ENCODE assay signal across 25 cellular contexts in genomic region chr3:21152555-21152954, GRCh38.
"Had no signal": no experiment of that assay in that cellular context is flagged by ENCODE, and none has a peak within 500 bp of the region (broad histone marks: within the 10 kb centered on the region; RNA-seq: fewer than 3 reads in every experiment).

No MANE protein-coding gene starts in this region.

- H3K36me3 Mint-ChIP-seq: immature natural killer cell had no signal

- H3K27ac ChIP-seq: lower lobe of right lung, prostate gland, right atrium auricular region, suprapubic skin had no signal

- H3K27me3 Mint-ChIP-seq: effector memory CD8-positive, alpha-beta T cell; naive thymus-derived CD8-positive, alpha-beta T cell; stimulated activated naive CD8-positive, alpha-beta T cell treated with anti-CD3 and anti-CD28 coated beads, Interleukin-15, amount 100 ng/mL, for 72 hours had no signal

- ATAC-seq: effector memory CD8-positive, alpha-beta T cell; left colon; left ventricle myocardium superior; lower lobe of right lung; naive thymus-derived CD8-positive, alpha-beta T cell; sciatic nerve; stimulated activated naive CD8-positive, alpha-beta T cell treated with anti-CD3 and anti-CD28 coated beads, Interleukin-15, amount 100 ng/mL, for 72 hours had no signal

- H3K4me1 ChIP-seq: lower lobe of right lung, prostate gland, right atrium auricular region, suprapubic skin had no signal

- H3K4me3 ChIP-seq: lower lobe of right lung, prostate gland, right atrium auricular region, smooth muscle cell, suprapubic skin had no signal

- DNase-seq: cortex of kidney; effector memory CD8-positive, alpha-beta T cell; hypothalamus; immature natural killer cell; islet precursor cell; kidney glomerular epithelial cell; left colon; left ventricle myocardium superior; lower lobe of right lung; naive thymus-derived CD8-positive, alpha-beta T cell; nephron progenitor cell; nucleus accumbens; stimulated activated CD4-positive, alpha-beta T cell treated with anti-CD3 and anti-CD28 coated beads, Interleukin-12 subunit alpha, Interleukin-12 subunit beta, amount 100 ng/mL, for 4 hours; stimulated activated CD4-positive, alpha-beta T cell treated with anti-CD3 and anti-CD28 coated beads, Interleukin-1b, Interleukin-23, amount 100 ng/mL, for 48 hours; stimulated activated CD4-positive, alpha-beta T cell treated with anti-CD3 and anti-CD28 coated beads, Interleukin-4, amount 100 ng/mL, for 1 hour; stimulated activated CD8-positive, alpha-beta memory T cell treated with anti-CD3 and anti-CD28 coated beads, Interleukin-4, amount 100 ng/mL, for 48 hours; stimulated activated naive CD4-positive, alpha-beta T cell; stimulated activated naive CD8-positive, alpha-beta T cell treated with anti-CD3 and anti-CD28 coated beads, Interleukin-15, amount 100 ng/mL, for 72 hours; trophoblast cell had no signal

- H3K4me3 Mint-ChIP-seq: effector memory CD8-positive, alpha-beta T cell; immature natural killer cell; naive thymus-derived CD8-positive, alpha-beta T cell; nephron progenitor cell; stimulated activated naive CD8-positive, alpha-beta T cell treated with anti-CD3 and anti-CD28 coated beads, Interleukin-15, amount 100 ng/mL, for 72 hours had no signal

- H3K9me3 Mint-ChIP-seq: nephron progenitor cell had no signal

- FAIRE-seq: frontal cortex had no signal

- H3K9me3 ChIP-seq: lower lobe of right lung, prostate gland, right atrium auricular region, suprapubic skin had no signal

- H3K27ac Mint-ChIP-seq: effector memory CD8-positive, alpha-beta T cell; immature natural killer cell; naive thymus-derived CD8-positive, alpha-beta T cell; nephron progenitor cell; stimulated activated naive CD8-positive, alpha-beta T cell treated with anti-CD3 and anti-CD28 coated beads, Interleukin-15, amount 100 ng/mL, for 72 hours had no signal

- H3K27me3 ChIP-seq: right atrium auricular region, suprapubic skin had no signal

- H3K36me3 ChIP-seq: lower lobe of right lung, prostate gland, right atrium auricular region, suprapubic skin had no signal

- H3K4me1 Mint-ChIP-seq: immature natural killer cell; naive thymus-derived CD8-positive, alpha-beta T cell; nephron progenitor cell; stimulated activated naive CD8-positive, alpha-beta T cell treated with anti-CD3 and anti-CD28 coated beads, Interleukin-15, amount 100 ng/mL, for 72 hours had no signal
